ENCODE assay signal across 9 cellular contexts in the genomic region with DNA sequence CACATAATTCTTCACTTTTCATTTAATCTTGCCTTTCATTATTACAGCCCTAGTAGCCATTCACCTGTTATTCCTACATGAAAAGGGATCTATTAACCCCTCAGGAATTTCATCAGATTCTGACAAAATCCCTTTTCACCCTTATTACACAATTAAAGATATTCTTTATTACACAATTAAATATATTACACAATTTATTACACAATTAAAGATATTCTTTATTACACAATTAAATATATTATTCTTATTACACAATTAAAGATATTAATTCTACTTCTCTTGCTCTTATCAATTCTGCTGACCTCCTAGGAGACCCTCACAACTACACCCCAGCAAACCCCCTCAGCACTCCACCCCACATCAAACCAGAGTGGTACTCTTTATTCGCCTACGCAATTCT.
"Had no signal": no experiment of that assay in that cellular context is flagged by ENCODE, and none has a peak within 500 bp of the region (broad histone marks: within the 10 kb centered on the region; RNA-seq: fewer than 3 reads in every experiment).

No MANE protein-coding gene starts in this region.

- H3K27ac ChIP-seq: KMS-11 had no signal

- FAIRE-seq: H1, H54, HTR-8/SVneo had no signal

- ATAC-seq: GM23338 had no signal

- H3K9ac ChIP-seq: KMS-11 had no signal

- H3K4me3 ChIP-seq: GM23338 had no signal

- H2AFZ ChIP-seq: GM23338 had no signal

- H3K27ac Mint-ChIP-seq: GM23338, H9 had no signal

- DNase-seq: H9, HCEC 1CT, IMR-90, KBM-7 had no signal

- H3K9me3 Mint-ChIP-seq: H9 had no signal

- H3K4me3 Mint-ChIP-seq: GM23338, H9 had no signal

- H3K4me2 ChIP-seq: GM23338, KMS-11 had no signal
